11 cellular contexts compared by ENCODE assay signal in genomic region chr7:107078517-107078966, GRCh38. TPM values are rescaled to one million over a fixed set of nuclear protein-coding genes. Genes with fewer than 3 reads are reported as not detected.
DNase-seq lines count a peak whose midpoint lies in the region; ATAC-seq and TF ChIP-seq lines count a peak whose summit lies in the region.
"Had no signal": no experiment of that assay in that cellular context is flagged by ENCODE, and none has a peak within 500 bp of the region (broad histone marks: within the 10 kb centered on the region; RNA-seq: fewer than 3 reads in every experiment).

No MANE protein-coding gene starts in this region.

- no peak overlapping the region for H3K4me3 ChIP-seq in epithelial cell of proximal tubule (ENCODE audit: low read depth, low read length)
- H3K4me3 ChIP-seq: dorsolateral prefrontal cortex, GM12878 had no signal

- peak; percentile 39 for DNase-seq in NCI-H2227 treated with DMSO at 0.1 percent for 48 hours (lab: John Stamatoyannopoulos, UW)
- no peak for DNase-seq in NCI-H2227 (lab: John Stamatoyannopoulos, UW; ENCODE audit: unreplicated experiment)
- DNase-seq in NCI-H82 treated with DMSO at 0.1 percent for 48 hours (lab: John Stamatoyannopoulos, UW; ENCODE audit: unreplicated experiment) = peak; percentile 5
- peak; percentile 51 for DNase-seq in epithelial cell of proximal tubule (ENCODE audit: low read depth)
- DNase-seq in stromal cell of bone marrow (ENCODE audit: low read depth) = peak; percentile 1
- DNase-seq in dedifferentiated amniotic fluid mesenchymal stem cell (ENCODE audit: extremely low spot score) = no peak
- no peak for DNase-seq in T-helper 1 cell
- DNase-seq: activated T-cell treated with anti-CD3 and anti-CD28 coated beads, Interleukin-2, amount 50 U/mL, for 48 hours; dorsolateral prefrontal cortex had no signal

- ATAC-seq in HG02759 (IDR thresholded peaks at IDR 0.05; ENCODE audit: unreplicated experiment) = no peak
- ATAC-seq: GM12878 had no signal

- TF ChIP-seq CTCF in epithelial cell of proximal tubule (conservative IDR thresholded peaks at IDR 0.05; ENCODE audit: low read depth, low read length) = no peak

RNA-seq across cellular contexts. Expression of gene PRKAR2B, which starts 34.0 kb away (rescaled TPM):
- total RNA-seq in epithelial cell of proximal tubule = 4.1 and 5.2 TPM in 2 replicates

Comparison
In these comparisons a context has a peak if more than half of its experiments do, and no peak if none do; other contexts are left out.
1. DNase-seq: peak in NCI-H2227 treated with DMSO at 0.1 percent for 48 hours (single experiment), NCI-H82 treated with DMSO at 0.1 percent for 48 hours (single experiment), epithelial cell of proximal tubule (single experiment) and stromal cell of bone marrow (single experiment); none in NCI-H2227 (single experiment), dedifferentiated amniotic fluid mesenchymal stem cell (single experiment) and T-helper 1 cell (0 of 5).